ENCODE assay signal across 8 cellular contexts in the genomic region with DNA sequence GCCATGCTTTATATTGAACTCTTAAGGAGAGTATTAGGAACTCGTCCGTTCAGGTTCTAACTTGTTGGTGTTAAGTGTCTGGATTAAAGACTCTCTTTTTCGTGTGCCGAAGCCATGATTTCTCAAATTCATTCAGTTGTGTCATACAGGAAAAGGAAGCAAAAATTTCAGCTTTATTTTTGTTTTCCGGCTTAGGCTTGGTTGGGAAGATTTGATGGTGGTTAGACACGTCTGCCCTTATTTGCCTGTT. TPM values are rescaled to one million over a fixed set of nuclear protein-coding genes. Genes with fewer than 3 reads are reported as not detected.
DNase-seq lines count a peak whose midpoint lies in the region; ATAC-seq and TF ChIP-seq lines count a peak whose summit lies in the region.

No MANE protein-coding gene starts in this region.

- peaks cover 16% of the 10 kb centered on the region for H3K4me1 Mint-ChIP-seq in GM23338
- H3K4me1 Mint-ChIP-seq in activated naive CD8-positive, alpha-beta T cell treated with anti-CD3 and anti-CD28 coated beads, Interleukin-2, amount 50 U/mL, for 24 hours, result peaks cover 44% of the 10 kb centered on the region

- peaks cover 18% of the 10 kb centered on the region for H3F3A ChIP-seq in GM23338 (replicated peaks; ENCODE audit: low read depth)

- H3K9me3 Mint-ChIP-seq in GM23338, result no peaks in the 10 kb centered on the region
- no peaks in the 10 kb centered on the region for H3K9me3 Mint-ChIP-seq in activated naive CD8-positive, alpha-beta T cell treated with anti-CD3 and anti-CD28 coated beads, Interleukin-2, amount 50 U/mL, for 24 hours

- H4K20me1 ChIP-seq in GM23338 (replicated peaks; ENCODE audit: insufficient read depth), result peaks cover 23% of the 10 kb centered on the region

- peaks cover 8% of the 10 kb centered on the region; the same call in 2 of the 3 replicates for H3K36me3 Mint-ChIP-seq in GM23338 (ENCODE audit: low read depth)
- peaks cover 20% of the 10 kb centered on the region for H3K36me3 Mint-ChIP-seq in activated naive CD8-positive, alpha-beta T cell treated with anti-CD3 and anti-CD28 coated beads, Interleukin-2, amount 50 U/mL, for 24 hours (ENCODE audit: low read depth)

- TF ChIP-seq CTCF in GM23338 (conservative IDR thresholded peaks at IDR 0.05; ENCODE audit: low read depth in 2 of 2) (no peak), testis (IDR thresholded peaks at IDR 0.05) (no peak)

- H2AFZ ChIP-seq in GM23338, result no peak overlapping the region; the same call in 1 of the 2 replicates

- peak overlapping the region; percentile 40; the same call in 1 of the 2 replicates for H3K27ac Mint-ChIP-seq in GM23338
- H3K27ac Mint-ChIP-seq in activated naive CD8-positive, alpha-beta T cell treated with anti-CD3 and anti-CD28 coated beads, Interleukin-2, amount 50 U/mL, for 24 hours, result peak overlapping the region; percentile 90

- ATAC-seq in GM23338 (no peak), GM19455 (IDR thresholded peaks at IDR 0.05; ENCODE audit: unreplicated experiment) (no peak)
- no peak for ATAC-seq in activated naive CD8-positive, alpha-beta T cell treated with anti-CD3 and anti-CD28 coated beads, Interleukin-2, amount 50 U/mL, for 24 hours

- H3K36me3 ChIP-seq in GM23338 (ENCODE audit: insufficient read depth) (no peaks in the 10 kb centered on the region; the same call in 1 of the 2 replicates), testis (ENCODE audit: low read depth, missing control alignments) (no peaks in the 10 kb centered on the region)

- H3K4me2 ChIP-seq in GM23338, result peak overlapping the region; percentile 81

- no peaks in the 10 kb centered on the region for H3K9me3 ChIP-seq in testis

- H3K27me3 Mint-ChIP-seq in GM23338 (ENCODE audit: insufficient read depth, low read depth, poor library complexity), result peaks cover 14% of the 10 kb centered on the region
- H3K27me3 Mint-ChIP-seq in activated naive CD8-positive, alpha-beta T cell treated with anti-CD3 and anti-CD28 coated beads, Interleukin-2, amount 50 U/mL, for 24 hours, result no peaks in the 10 kb centered on the region

- H3K27me3 ChIP-seq in GM23338 (ENCODE audit: insufficient read depth), result no peaks in the 10 kb centered on the region
- H3K27me3 ChIP-seq in testis, result no peaks in the 10 kb centered on the region

- peak; percentile 18 for DNase-seq in ACHN
- DNase-seq in GM23338 (ENCODE audit: low spot score), result no peak
- no peak for DNase-seq in activated naive CD8-positive, alpha-beta T cell treated with anti-CD3 and anti-CD28 coated beads, Interleukin-2, amount 50 U/mL, for 24 hours
- peak; percentile 32 for DNase-seq in kidney tubule cell (ENCODE audit: low spot score)
- DNase-seq in testis, result no peak
- no peak for DNase-seq in stimulated activated CD4-positive, alpha-beta T cell treated with anti-CD3 and anti-CD28 coated beads, Interleukin-4, amount 100 ng/mL, for 24 hours
- DNase-seq in activated CD8-positive, alpha-beta memory T cell treated with anti-CD3 and anti-CD28 coated beads, Interleukin-2, amount 50 U/mL, for 48 hours, result no peak

- H3K9me2 ChIP-seq in GM23338 (ENCODE audit: insufficient read depth), result no peaks in the 10 kb centered on the region

- 1% methylated on average over 6 of the region's 6 CpGs for WGBS in testis, 2 donors

- TF ChIP-seq POLR2A in testis (IDR thresholded peaks at IDR 0.05), result no peak

- intact Hi-C loops in testis (cut with DNase I; ENCODE audit: low total_unique reads), result no loop called here

- peaks cover 49% of the 10 kb centered on the region for H3K79me2 ChIP-seq in GM23338 (replicated peaks; ENCODE audit: insufficient read depth)

- H3K4me3 ChIP-seq in GM23338, result peak overlapping the region; percentile 66
- peak overlapping the region; percentile 59 to 75 for H3K4me3 ChIP-seq in testis

- in situ Hi-C loops in ACHN (cut with HindIII; ENCODE audit: low pct_ligation_motif_present, low pct_unique_long_range_greater_than_20kb, low sequenced_read_pairs), result no loop called here

- peak overlapping the region; percentile 86 for H3K4me3 Mint-ChIP-seq in GM23338
- H3K4me3 Mint-ChIP-seq in activated naive CD8-positive, alpha-beta T cell treated with anti-CD3 and anti-CD28 coated beads, Interleukin-2, amount 50 U/mL, for 24 hours, result peak overlapping the region; percentile 85

- peaks cover 8% of the 10 kb centered on the region; the same call in 1 of the 2 replicates for H3K4me1 ChIP-seq in GM23338 (ENCODE audit: insufficient read depth)
- peaks cover 32% of the 10 kb centered on the region for H3K4me1 ChIP-seq in testis

- H3K27ac ChIP-seq in GM23338 (ENCODE audit: low read depth), result no peak overlapping the region
- H3K27ac ChIP-seq in testis, result peak overlapping the region; percentile 18 to 83

TF ChIP-seq in GM23338, 12 proteins besides CTCF, POLR2A, EP300 and RAD21 (continues in another document):
- TF ChIP-seq EZH2phosphoT487 (IDR thresholded peaks at IDR 0.05; ENCODE audit: unreplicated experiment) (no peak), ETS1 (IDR thresholded peaks at IDR 0.05) (no peak), STAT1 (IDR thresholded peaks at IDR 0.05; ENCODE audit: unreplicated experiment) (no peak), NANOG (IDR thresholded peaks at IDR 0.05; ENCODE audit: borderline replicate concordance) (no peak), POLR2AphosphoS5 (IDR thresholded peaks at IDR 0.05; ENCODE audit: low read depth) (no peak), ZNF331 (CRISPR knock-in tag; IDR thresholded peaks at IDR 0.05; ENCODE audit: low read depth) (no peak), EZH2 (IDR thresholded peaks at IDR 0.05; ENCODE audit: low read depth, unreplicated experiment) (no peak), ZNF114 (CRISPR knock-in tag; IDR thresholded peaks at IDR 0.05) (no peak)

RNA-seq across cellular contexts. Expression of gene DNAJC5, which starts 0.9 kb away (rescaled TPM):
- total RNA-seq in GM23338 (2014; rRNA removed; shearing (Covaris generic)), result 29.5 and 33.5 TPM in 2 replicates
- polyA plus RNA-seq in GM23338 (2016; fragmentation: Nextera tagmentation; extraction: Ambion mirVana) (6.9 and 7.1 TPM in 2 replicates), testis (ENCODE audit: insufficient read depth, low read depth, low replicate concordance) (35.6 TPM)
- 10 to 100 TPM; 58.2 to 64.8 TPM for total RNA-seq in testis

RNA-seq across cellular contexts. Expression of gene TPD52L2, which starts 30.7 kb away (rescaled TPM):
- total RNA-seq in GM23338 (2014; rRNA removed; shearing (Covaris generic)), result 103 and 104 TPM in 2 replicates
- 39.5 and 40.2 TPM in 2 replicates for polyA plus RNA-seq in GM23338 (2016; fragmentation: Nextera tagmentation; extraction: Ambion mirVana)
- 100 to 1,000 TPM; 100 to 132 TPM for total RNA-seq in testis
- 89.9 TPM for polyA plus RNA-seq in testis (ENCODE audit: insufficient read depth, low read depth, low replicate concordance)

RNA-seq across cellular contexts. Expression of gene ABHD16B, which starts 34.5 kb away (rescaled TPM):
- not detected in 2 replicates for total RNA-seq in GM23338 (2014; rRNA removed; shearing (Covaris generic))
- polyA plus RNA-seq in GM23338 (2016; fragmentation: Nextera tagmentation; extraction: Ambion mirVana) (not detected in 2 replicates), testis (ENCODE audit: insufficient read depth, low read depth, low replicate concordance) (10.8 TPM)
- total RNA-seq in testis, result 10 to 100 TPM; 13.8 to 20.9 TPM

Comparison
In these comparisons a context has a peak if more than half of its experiments do, and no peak if none do; other contexts are left out.
1. DNase-seq: peak in ACHN (single experiment) and kidney tubule cell (single experiment); none in GM23338 (single experiment), activated naive CD8-positive, alpha-beta T cell treated with anti-CD3 and anti-CD28 coated beads, Interleukin-2, amount 50 U/mL, for 24 hours (single experiment), testis (single experiment), stimulated activated CD4-positive, alpha-beta T cell treated with anti-CD3 and anti-CD28 coated beads, Interleukin-4, amount 100 ng/mL, for 24 hours (single experiment) and activated CD8-positive, alpha-beta memory T cell treated with anti-CD3 and anti-CD28 coated beads, Interleukin-2, amount 50 U/mL, for 48 hours (single experiment).
2. RNA of gene ABHD16B, which starts 34.5 kb away (total RNA-seq): 13.8 to 20.9 TPM in testis; not detected in GM23338; every median in the first group is over 10 times any median in the second.